In the genomic region with DNA sequence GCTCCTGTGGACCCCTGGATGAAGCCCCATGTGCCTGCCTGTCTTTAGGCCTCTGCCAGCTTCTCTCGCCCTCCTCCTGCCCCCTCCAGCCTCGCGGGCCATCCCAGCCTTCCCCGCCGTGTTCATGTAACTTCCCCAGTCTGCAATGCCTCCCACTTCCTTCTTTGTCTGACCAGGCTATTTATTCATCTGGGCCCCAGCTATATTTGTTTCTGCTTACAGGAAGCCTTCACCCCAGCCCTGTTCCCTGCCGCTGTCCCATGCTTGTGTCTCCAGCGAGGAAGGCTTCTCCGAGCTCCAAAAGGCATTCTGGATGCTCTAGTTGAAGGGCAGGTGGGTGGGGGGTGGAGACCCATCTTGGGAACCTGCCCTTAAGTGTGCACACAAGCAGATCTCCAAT, we compare ENCODE assay signal across 15 cellular contexts. TPM values are rescaled to one million over a fixed set of nuclear protein-coding genes. Genes with fewer than 3 reads are reported as not detected.
DNase-seq lines count a peak whose midpoint lies in the region; ATAC-seq and TF ChIP-seq lines count a peak whose summit lies in the region.
"Had no signal": no experiment of that assay in that cellular context is flagged by ENCODE, and none has a peak within 500 bp of the region (broad histone marks: within the 10 kb centered on the region; RNA-seq: fewer than 3 reads in every experiment).

No MANE protein-coding gene starts in this region.

- H3K4me1 Mint-ChIP-seq in CD14-positive monocyte (peaks cover 49% of the 10 kb centered on the region), activated B cell treated with CpG ODN at 0.5 μM for 24 hours (peaks cover 42% of the 10 kb centered on the region)

- CTCF ChIA-PET in activated B cell treated with CpG ODN at 0.5 μM for 24 hours (lab: Charles Lee) = interaction anchor here (0.9 kb wide), 1 partner anchor 135 kb away, joined by 5 read pairs; no protein-coding TSS in a partner anchor

- H3K9ac ChIP-seq in mesendoderm (ENCODE audit: low read length) = no peak overlapping the region

- no peak overlapping the region for H3K4me3 ChIP-seq in mesendoderm (ENCODE audit: low read length)

- H3K4ac ChIP-seq in mesendoderm (ENCODE audit: low read depth, low read length) = no peak overlapping the region

- H3K27me3 ChIP-seq in mesendoderm (ENCODE audit: insufficient read depth, low read length, poor library complexity) = no peaks in the 10 kb centered on the region

- H3K4me1 ChIP-seq in mesendoderm (ENCODE audit: control insufficient read depth, low read depth, low read length) = no peaks in the 10 kb centered on the region

- H3K4me2 ChIP-seq in mesendoderm (ENCODE audit: low read length) = no peak overlapping the region

- H3K27ac Mint-ChIP-seq in CD14-positive monocyte (peak overlapping the region; percentile 80 to 93 (median 85)), activated B cell treated with CpG ODN at 0.5 μM for 24 hours (peak overlapping the region; percentile 69)
- H3K27ac Mint-ChIP-seq: activated naive CD8-positive, alpha-beta T cell treated with anti-CD3 and anti-CD28 coated beads, Interleukin-2, amount 10 ng/mL, durations not matched to agents 7 days and 5 days had no signal

- POLR2A ChIA-PET in activated B cell treated with CpG ODN at 0.5 μM for 24 hours (lab: Charles Lee) = interaction anchor here (0.6 to 1.8 kb wide), 6 partner anchors 8 to 212 kb away, joined by 3 to 10 read pairs (median 6); a partner anchor contains a TSS

- H3K36me3 ChIP-seq in mesendoderm (ENCODE audit: control insufficient read depth, insufficient read depth, low read length) = no peaks in the 10 kb centered on the region

- intact Hi-C loops in CD14-positive monocyte (cut with micrococcal nuclease) = no loop called here
- intact Hi-C loops in activated B cell treated with CpG ODN at 0.5 μM for 24 hours (cut with micrococcal nuclease) = no loop called here

- H4K5ac ChIP-seq in mesendoderm (ENCODE audit: low read length) = no peak overlapping the region

- H3K9me3 Mint-ChIP-seq in CD14-positive monocyte (peaks cover 0 to 4% (median 0%) of the 10 kb centered on the region in 7 donors), activated B cell treated with CpG ODN at 0.5 μM for 24 hours (no peaks in the 10 kb centered on the region)
- H3K9me3 Mint-ChIP-seq: activated naive CD8-positive, alpha-beta T cell treated with anti-CD3 and anti-CD28 coated beads, Interleukin-2, amount 10 ng/mL, durations not matched to agents 7 days and 5 days had no signal

- H3K56ac ChIP-seq in mesendoderm (ENCODE audit: low read length) = peak overlapping the region; percentile 10

- H2AK5ac ChIP-seq in mesendoderm (ENCODE audit: low read length) = no peak overlapping the region

- no peak overlapping the region for H3K18ac ChIP-seq in mesendoderm (ENCODE audit: low read length)

- H3K79me2 ChIP-seq in mesendoderm (ENCODE audit: control insufficient read depth, insufficient read depth, low read length) = no peaks in the 10 kb centered on the region

- no peak overlapping the region for H4K8ac ChIP-seq in mesendoderm (ENCODE audit: low read depth, low read length)

- H3K79me1 ChIP-seq in mesendoderm (ENCODE audit: low read length) = no peaks in the 10 kb centered on the region

- no peak overlapping the region for H2BK15ac ChIP-seq in mesendoderm (replicated peaks; ENCODE audit: low read depth)

- TF ChIP-seq CTCF in CD14-positive monocyte (IDR thresholded peaks at IDR 0.05) (no peak), activated B cell treated with CpG ODN at 0.5 μM for 24 hours (IDR thresholded peaks at IDR 0.05) (no peak)

- H2BK120ac ChIP-seq in mesendoderm (ENCODE audit: low read depth, low read length) = no peak overlapping the region

- H3K27ac ChIP-seq in mesendoderm (ENCODE audit: low read depth, low read length) = no peak overlapping the region
- H3K27ac ChIP-seq: C4-2B had no signal

- DNase-seq in CD14-positive monocyte (ENCODE audit: low spot score) = peak; percentile 76
- DNase-seq in KG1 (lab: John Stamatoyannopoulos, UW) = peak; percentile 27
- DNase-seq in activated B cell treated with CpG ODN at 0.5 μM for 24 hours = no peak
- DNase-seq in mesendoderm = no peak
- DNase-seq in GM03348 (ENCODE audit: low spot score) = no peak
- DNase-seq in NCI-H2029 (lab: John Stamatoyannopoulos, UW) = no peak
- DNase-seq in activated T-cell treated with anti-CD3 and anti-CD28 coated beads, Interleukin-2, amount 50 U/mL, for 48 hours = no peak
- DNase-seq in HK-2 (ENCODE audit: unreplicated experiment) = no peak
- DNase-seq: activated CD4-positive, alpha-beta T cell treated with anti-CD3 and anti-CD28 coated beads, Interleukin-2, amount 50 U/mL, for 48 hours; activated naive CD8-positive, alpha-beta T cell treated with anti-CD3 and anti-CD28 coated beads, Interleukin-2, amount 10 ng/mL, durations not matched to agents 7 days and 5 days; Karpas-422; NCI-H226; stimulated activated CD4-positive, alpha-beta T cell treated with anti-CD3 and anti-CD28 coated beads, Interleukin-15, amount 100 ng/mL, for 24 hours; stimulated activated CD8-positive, alpha-beta memory T cell treated with anti-CD3 and anti-CD28 coated beads, Interleukin-4, amount 100 ng/mL, for 48 hours had no signal

- H3K4me3 Mint-ChIP-seq in CD14-positive monocyte (peak overlapping the region in 1 of 2 donors; percentile 80), activated B cell treated with CpG ODN at 0.5 μM for 24 hours (peak overlapping the region; percentile 2)
- H3K4me3 Mint-ChIP-seq: activated naive CD8-positive, alpha-beta T cell treated with anti-CD3 and anti-CD28 coated beads, Interleukin-2, amount 10 ng/mL, durations not matched to agents 7 days and 5 days had no signal

- whole genome bisulfite sequencing in mesendoderm (ENCODE audit: extremely low coverage, insufficient coverage, low lambda C conversion rate) = no CpG with 5 or more reads among the region's 8 CpGs

- no peak overlapping the region for H2BK5ac ChIP-seq in mesendoderm (ENCODE audit: low read length)

- peaks cover 0 to 3% (median 2%) of the 10 kb centered on the region in 3 donors for H3K27me3 Mint-ChIP-seq in CD14-positive monocyte (ENCODE audit: low read depth in 3 of 3)
- no peaks in the 10 kb centered on the region for H3K27me3 Mint-ChIP-seq in activated B cell treated with CpG ODN at 0.5 μM for 24 hours
- H3K27me3 Mint-ChIP-seq: activated naive CD8-positive, alpha-beta T cell treated with anti-CD3 and anti-CD28 coated beads, Interleukin-2, amount 10 ng/mL, durations not matched to agents 7 days and 5 days had no signal

- ATAC-seq in activated B cell treated with CpG ODN at 0.5 μM for 24 hours (ENCODE audit: low read depth) = peak; percentile 63

- H3K36me3 Mint-ChIP-seq in CD14-positive monocyte = peaks cover 15 to 38% of the 10 kb centered on the region in 2 donors
- H3K36me3 Mint-ChIP-seq in activated B cell treated with CpG ODN at 0.5 μM for 24 hours (ENCODE audit: low read depth) = peaks cover 22% of the 10 kb centered on the region

- H3K23ac ChIP-seq in mesendoderm (ENCODE audit: low read length) = no peak overlapping the region

RNA-seq across cellular contexts. Expression of a gene that starts 7.9 kb away (rescaled TPM):
- 1 to 10 TPM; 2.4 to 3.2 TPM for polyA plus RNA-seq in CD14-positive monocyte
- total RNA-seq in activated B cell treated with CpG ODN at 0.5 μM for 24 hours = 0.44 and 0.53 TPM in 2 replicates
- 5.4 TPM for polyA plus RNA-seq in mesendoderm (2013, experiment 1 of 2)
- polyA plus RNA-seq in mesendoderm (2013, experiment 2 of 2) = 4.8 TPM

RNA-seq across cellular contexts. Expression of a gene that starts 9.0 kb away (rescaled TPM):
- 100 to 1,000 TPM; 129 to 147 TPM for polyA plus RNA-seq in CD14-positive monocyte
- 53.5 and 55.6 TPM in 2 replicates for total RNA-seq in activated B cell treated with CpG ODN at 0.5 μM for 24 hours
- 41.2 TPM for polyA plus RNA-seq in mesendoderm (2013, experiment 1 of 2)
- 40.0 TPM for polyA plus RNA-seq in mesendoderm (2013, experiment 2 of 2)

RNA-seq across cellular contexts. Expression of a gene that starts 11.1 kb away (rescaled TPM):
- 1 to 10 TPM; 1.5 to 1.9 TPM for polyA plus RNA-seq in CD14-positive monocyte
- 94.7 and 101 TPM in 2 replicates for total RNA-seq in activated B cell treated with CpG ODN at 0.5 μM for 24 hours
- polyA plus RNA-seq in mesendoderm (2013, experiment 1 of 2) = 135 TPM
- 134 TPM for polyA plus RNA-seq in mesendoderm (2013, experiment 2 of 2)

RNA-seq across cellular contexts. Expression of a gene that starts 38.9 kb away (rescaled TPM):
- polyA plus RNA-seq in CD14-positive monocyte = not detected
- 18.7 and 22.6 TPM in 2 replicates for total RNA-seq in activated B cell treated with CpG ODN at 0.5 μM for 24 hours
- polyA plus RNA-seq in mesendoderm (2013, experiment 1 of 2) = 39.0 TPM
- 41.0 TPM for polyA plus RNA-seq in mesendoderm (2013, experiment 2 of 2)

RNA-seq across cellular contexts. Expression of a gene that starts 44.2 kb away (rescaled TPM):
- polyA plus RNA-seq in CD14-positive monocyte = 10 to 100 TPM; 21.3 to 30.2 TPM
- 105 and 121 TPM in 2 replicates for total RNA-seq in activated B cell treated with CpG ODN at 0.5 μM for 24 hours
- polyA plus RNA-seq in mesendoderm (2013, experiment 1 of 2) = 1.0 TPM
- polyA plus RNA-seq in mesendoderm (2013, experiment 2 of 2) = 0.92 TPM

Comparison
In these comparisons a context has a peak if more than half of its experiments do, and no peak if none do; other contexts are left out.
1. DNase-seq: peak in CD14-positive monocyte (single experiment) and KG1 (single experiment); none in activated B cell treated with CpG ODN at 0.5 μM for 24 hours (single experiment), mesendoderm (single experiment), GM03348 (single experiment), NCI-H2029 (single experiment), activated T-cell treated with anti-CD3 and anti-CD28 coated beads, Interleukin-2, amount 50 U/mL, for 48 hours (0 of 2) and HK-2 (single experiment).